8 cellular contexts compared by ENCODE assay signal in genomic region chr10:110304394-110304779, GRCh38. TPM values are rescaled to one million over a fixed set of nuclear protein-coding genes. Genes with fewer than 3 reads are reported as not detected.
DNase-seq lines count a peak whose midpoint lies in the region; ATAC-seq and TF ChIP-seq lines count a peak whose summit lies in the region.

No MANE protein-coding gene starts in this region.

- peak; percentile 35 for ATAC-seq in HG02610 (IDR thresholded peaks at IDR 0.05; ENCODE audit: unreplicated experiment)
- peak; percentile 50 to 63 (median 55) for ATAC-seq in natural killer cell

- H3K4me3 Mint-ChIP-seq in endothelial cell (ENCODE audit: unreplicated experiment) (peak overlapping the region; percentile 97), natural killer cell (peak overlapping the region; percentile 94)

- H3K9me3 ChIP-seq in PC-9 (ENCODE audit: insufficient read depth, low read depth): no peaks in the 10 kb centered on the region

- H2AFZ ChIP-seq in PC-9: peak overlapping the region; percentile 79

- no peaks in the 10 kb centered on the region for H3K27me3 ChIP-seq in PC-9 (ENCODE audit: insufficient read depth, low read depth)

- H3K36me3 Mint-ChIP-seq in endothelial cell (ENCODE audit: low read depth, unreplicated experiment) (peaks cover 22% of the 10 kb centered on the region), natural killer cell (peaks cover 7% of the 10 kb centered on the region)

- CTCF ChIA-PET in PC-9 (lab: Charles Lee): interaction anchor here (0.7 kb wide), 3 partner anchors 26 to 902 kb away, joined by 3 to 8 read pairs (median 3); no protein-coding TSS in a partner anchor

- H3K9me2 ChIP-seq in PC-9 (ENCODE audit: insufficient read depth): no peaks in the 10 kb centered on the region

- peak overlapping the region; percentile 69 for H3K4me3 ChIP-seq in PC-9

- peaks cover 47% of the 10 kb centered on the region for H3K79me2 ChIP-seq in PC-9 (ENCODE audit: low read depth)

- peaks cover 38% of the 10 kb centered on the region for H3K4me1 ChIP-seq in PC-9 (replicated peaks; ENCODE audit: insufficient read depth)

- no peaks in the 10 kb centered on the region for H3K27me3 Mint-ChIP-seq in endothelial cell (ENCODE audit: unreplicated experiment)
- no peaks in the 10 kb centered on the region for H3K27me3 Mint-ChIP-seq in natural killer cell (ENCODE audit: low read depth in 2 of 2)

- DNase-seq in NCI-H82 (lab: John Stamatoyannopoulos, UW): peak; percentile 48
- DNase-seq in NCI-H82 treated with DMSO at 0.1 percent for 48 hours (lab: John Stamatoyannopoulos, UW; ENCODE audit: unreplicated experiment): no peak
- no peak for DNase-seq in PC-9
- DNase-seq in endothelial cell (ENCODE audit: low spot score): peak; percentile 52
- no peak for DNase-seq in natural killer cell
- DNase-seq in NCI-H187 (lab: John Stamatoyannopoulos, UW): no peak
- no peak for DNase-seq in T-helper 9 cell

- H3F3A ChIP-seq in PC-9 (ENCODE audit: insufficient read depth, low read depth): peaks cover 11% of the 10 kb centered on the region; the same call in 1 of the 2 replicates

- POLR2A ChIA-PET in PC-9 (lab: Charles Lee; ENCODE audit: unreplicated experiment): interaction anchor here (0.6 kb wide), 2 partner anchors 94 to 253 kb away, joined by 4 to 5 read pairs; no protein-coding TSS in a partner anchor

- TSS peak; percentile 45 for BruUV-seq in PC-9 (replicated peaks; lab: Mats Ljungman, UMichigan)

- peaks cover 25% of the 10 kb centered on the region for H3K4me1 Mint-ChIP-seq in endothelial cell (ENCODE audit: unreplicated experiment)
- peaks cover 33 to 45% of the 10 kb centered on the region in 2 donors for H3K4me1 Mint-ChIP-seq in natural killer cell

- H3K4me2 ChIP-seq in PC-9: peak overlapping the region; percentile 98

- peaks cover 25% of the 10 kb centered on the region for H3K36me3 ChIP-seq in PC-9 (ENCODE audit: low read depth)

- H3K27ac Mint-ChIP-seq in endothelial cell (ENCODE audit: unreplicated experiment) (peak overlapping the region; percentile 95), natural killer cell (peak overlapping the region; percentile 93 to 97)

- H3K9me3 Mint-ChIP-seq in endothelial cell (ENCODE audit: unreplicated experiment) (no peaks in the 10 kb centered on the region), natural killer cell (no peaks in the 10 kb centered on the region)

- TF ChIP-seq CTCF in PC-9 (conservative IDR thresholded peaks at IDR 0.05) (no peak), endothelial cell (IDR thresholded peaks at IDR 0.05; ENCODE audit: unreplicated experiment) (no peak), natural killer cell (IDR thresholded peaks at IDR 0.05) (no peak)

- peak overlapping the region; percentile 89 for H3K27ac ChIP-seq in PC-9

- intact Hi-C loops in PC-9 (cut with micrococcal nuclease; ENCODE audit: unreplicated experiment) (loop anchor here (5.0 to 10.0 kb wide), 2 partner anchors 97 to 440 kb away; partner anchors contain the start of gene MXI1), natural killer cell (cut with micrococcal nuclease) (loop anchor here (10.0 kb wide), 2 partner anchors 370 to 610 kb away; partner anchors contain the start of genes BBIP1 and SHOC2)

- peaks cover 16% of the 10 kb centered on the region; the same call in 1 of the 2 replicates for H4K20me1 ChIP-seq in PC-9 (ENCODE audit: insufficient read depth)

RNA-seq across cellular contexts. Expression of gene SMNDC1, which starts 0.3 kb away (rescaled TPM):
- 23.1 and 26.9 TPM in 2 replicates for total RNA-seq in PC-9 (2021)
- total RNA-seq in endothelial cell (ENCODE audit: unreplicated experiment): 35.4 TPM
- 10 to 100 TPM; 53.3 to 56.3 (median 55.3) TPM for total RNA-seq in natural killer cell

Comparison
In these comparisons a context has a peak if more than half of its experiments do, and no peak if none do; other contexts are left out.
1. DNase-seq: peak in NCI-H82 (single experiment) and endothelial cell (single experiment); none in NCI-H82 treated with DMSO at 0.1 percent for 48 hours (single experiment), PC-9 (0 of 2), natural killer cell (single experiment), NCI-H187 (0 of 2) and T-helper 9 cell (single experiment).